ENCODE assay signal across 18 cellular contexts in the genomic region with DNA sequence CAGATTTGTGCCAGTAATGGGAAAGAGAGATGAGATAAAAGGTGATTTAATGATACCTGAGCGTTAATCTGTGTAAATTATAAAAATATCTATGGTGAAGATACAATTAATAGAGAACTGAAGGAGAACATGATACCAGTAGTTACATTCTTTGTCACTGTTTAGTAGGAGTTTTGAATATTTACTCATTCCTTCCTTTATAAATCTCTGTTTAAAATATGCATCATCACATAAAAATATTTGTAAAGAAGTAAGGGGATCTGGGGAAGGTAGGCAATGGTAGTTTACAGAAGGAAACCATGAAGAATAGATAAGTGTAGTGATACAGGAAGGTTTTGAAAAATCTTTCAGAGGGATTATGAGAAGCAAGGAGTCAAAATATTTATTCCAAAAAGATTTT.
DNase-seq lines count a peak whose midpoint lies in the region; ATAC-seq and TF ChIP-seq lines count a peak whose summit lies in the region.
"Had no signal": no experiment of that assay in that cellular context is flagged by ENCODE, and none has a peak within 500 bp of the region (broad histone marks: within the 10 kb centered on the region; RNA-seq: fewer than 3 reads in every experiment).

No MANE protein-coding gene starts in this region.

- peaks cover 11% of the 10 kb centered on the region for H3K9me3 Mint-ChIP-seq in mesothelial cell of epicardium
- H3K9me3 Mint-ChIP-seq in activated CD4-positive, alpha-beta memory T cell treated with anti-CD3 and anti-CD28 coated beads for 36 hours = no peaks in the 10 kb centered on the region

- H3K4me3 ChIP-seq in SK-N-SH (ENCODE audit: low read depth in 2 of 2, low read length in 1 of 2) = no peak overlapping the region
- no peak overlapping the region for H3K4me3 ChIP-seq in PC-3 (ENCODE audit: low read length)
- H3K4me3 ChIP-seq: A549; BLaER1 treated with 17β-estradiol and CSF1 and Interleukin-3, amounts not matched to agents 10 nM and 100 nM had no signal

- no peaks in the 10 kb centered on the region for H3K9me3 ChIP-seq in SK-N-SH
- H3K9me3 ChIP-seq in PC-3 (ENCODE audit: low read length) = no peaks in the 10 kb centered on the region
- H3K9me3 ChIP-seq: A549, Caco-2 had no signal

- H3F3A ChIP-seq in SK-N-SH (replicated peaks; ENCODE audit: insufficient read depth) (no peaks in the 10 kb centered on the region), PC-3 (ENCODE audit: low read length, unreplicated experiment) (no peaks in the 10 kb centered on the region)

- CTCF ChIA-PET in SK-N-SH (lab: Yijun Ruan, JAX) (no interaction called here), PC-3 (lab: Charles Lee) (no interaction called here)
- CTCF ChIA-PET in activated CD4-positive, alpha-beta memory T cell treated with anti-CD3 and anti-CD28 coated beads for 36 hours (lab: Charles Lee) = no interaction called here

- TF ChIP-seq CTCF in SK-N-SH (IDR thresholded peaks at IDR 0.05) = no peak
- TF ChIP-seq CTCF in PC-3 (conservative IDR thresholded peaks at IDR 0.05; ENCODE audit: low read depth, low read length) = no peak
- TF ChIP-seq CTCF in mesothelial cell of epicardium (IDR thresholded peaks at IDR 0.05; ENCODE audit: unreplicated experiment) = no peak

- POLR2A ChIA-PET in SK-N-SH (lab: Yijun Ruan, JAX) = no interaction called here
- POLR2A ChIA-PET in PC-3 (lab: Charles Lee; ENCODE audit: unreplicated experiment) = no interaction called here
- POLR2A ChIA-PET in activated CD4-positive, alpha-beta memory T cell treated with anti-CD3 and anti-CD28 coated beads for 36 hours (lab: Charles Lee) = no interaction called here

- H3K27me3 Mint-ChIP-seq in mesothelial cell of epicardium (ENCODE audit: low read depth) = no peaks in the 10 kb centered on the region
- no peaks in the 10 kb centered on the region for H3K27me3 Mint-ChIP-seq in activated CD4-positive, alpha-beta memory T cell treated with anti-CD3 and anti-CD28 coated beads for 36 hours
- H3K27me3 Mint-ChIP-seq: B cell; CD4-positive, alpha-beta T cell had no signal

- H3K27ac Mint-ChIP-seq in mesothelial cell of epicardium = peak overlapping the region; percentile 1
- H3K27ac Mint-ChIP-seq in activated CD4-positive, alpha-beta memory T cell treated with anti-CD3 and anti-CD28 coated beads for 36 hours = no peak overlapping the region
- H3K27ac Mint-ChIP-seq: B cell; CD4-positive, alpha-beta T cell; CD8-positive, alpha-beta T cell had no signal

- TF ChIP-seq EP300 in SK-N-SH (IDR thresholded peaks at IDR 0.05; ENCODE audit: borderline replicate concordance in 1 of 2, low read depth in 1 of 2, low read length in 1 of 2) = no peak

- no peaks in the 10 kb centered on the region for H3K9me2 ChIP-seq in SK-N-SH
- H3K9me2 ChIP-seq in PC-3 (replicated peaks; ENCODE audit: low read length) = no peaks in the 10 kb centered on the region

- H4K20me1 ChIP-seq in SK-N-SH (ENCODE audit: insufficient read depth) (no peaks in the 10 kb centered on the region), PC-3 (ENCODE audit: low read length) (no peaks in the 10 kb centered on the region)
- H4K20me1 ChIP-seq: BLaER1 treated with 17β-estradiol and CSF1 and Interleukin-3, amounts not matched to agents 10 nM and 100 nM had no signal

- no peaks in the 10 kb centered on the region for H3K79me2 ChIP-seq in SK-N-SH (ENCODE audit: insufficient read depth)
- H3K79me2 ChIP-seq in PC-3 (ENCODE audit: low read length) = no peaks in the 10 kb centered on the region

- TF ChIP-seq RAD21 in SK-N-SH (IDR thresholded peaks at IDR 0.05; ENCODE audit: low read length) = no peak

- no peaks in the 10 kb centered on the region for H3K36me3 ChIP-seq in SK-N-SH (replicated peaks in 1 of 2; ENCODE audit: control insufficient read depth in 1 of 2, insufficient read depth in 2 of 2, low read length in 1 of 2)
- no peaks in the 10 kb centered on the region for H3K36me3 ChIP-seq in PC-3 (ENCODE audit: low read depth, low read length)
- H3K36me3 ChIP-seq: BLaER1 treated with 17β-estradiol and CSF1 and Interleukin-3, amounts not matched to agents 10 nM and 100 nM had no signal

- no peaks in the 10 kb centered on the region for H3K36me3 Mint-ChIP-seq in mesothelial cell of epicardium
- H3K36me3 Mint-ChIP-seq in activated CD4-positive, alpha-beta memory T cell treated with anti-CD3 and anti-CD28 coated beads for 36 hours = no peaks in the 10 kb centered on the region
- H3K36me3 Mint-ChIP-seq: CD8-positive, alpha-beta T cell had no signal

- no peak for DNase-seq in SK-N-SH
- peak; percentile 16 for DNase-seq in PC-3
- DNase-seq in mesothelial cell of epicardium (ENCODE audit: low spot score in 2 of 2, unreplicated experiment in 2 of 2) = no peak
- no peak for DNase-seq in activated CD4-positive, alpha-beta memory T cell treated with anti-CD3 and anti-CD28 coated beads for 36 hours
- no peak for DNase-seq in NCI-H1694 treated with DMSO at 0.1 percent for 48 hours (lab: John Stamatoyannopoulos, UW)
- DNase-seq: AML-193; Caco-2; Calu3; CD4-positive, alpha-beta T cell; CD8-positive, alpha-beta T cell; DMS79 treated with DMSO at 0.1 percent for 48 hours; GF-D8 had no signal

- H3K27me3 ChIP-seq in SK-N-SH (ENCODE audit: insufficient read depth) (no peaks in the 10 kb centered on the region), PC-3 (ENCODE audit: low read length) (no peaks in the 10 kb centered on the region)
- H3K27me3 ChIP-seq: BLaER1 treated with 17β-estradiol and CSF1 and Interleukin-3, amounts not matched to agents 10 nM and 100 nM had no signal

- no TSS peak for BruUV-seq in PC-3 (replicated peaks; lab: Mats Ljungman, UMichigan)

- intact Hi-C loops in PC-3 (cut with micrococcal nuclease) = loop anchor here (10.0 kb wide), 1 partner anchor 188 kb away; a partner anchor contains a TSS
- intact Hi-C loops in activated CD4-positive, alpha-beta memory T cell treated with anti-CD3 and anti-CD28 coated beads for 36 hours (cut with micrococcal nuclease) = no loop called here

- H3K4me1 ChIP-seq in SK-N-SH (ENCODE audit: control insufficient read depth in 1 of 2, insufficient read depth in 2 of 2, low read depth in 1 of 2, low read length in 1 of 2) (no peaks in the 10 kb centered on the region; a peak in 1 of 4 replicates), PC-3 (ENCODE audit: insufficient read depth, low read length) (peaks cover 12% of the 10 kb centered on the region; the same call in 1 of the 2 replicates)
- H3K4me1 ChIP-seq: A549; BLaER1 treated with 17β-estradiol and CSF1 and Interleukin-3, amounts not matched to agents 10 nM and 100 nM; Caco-2 had no signal

- no peak overlapping the region for H3K4me2 ChIP-seq in SK-N-SH
- peak overlapping the region; percentile 38; the same call in 1 of the 2 replicates for H3K4me2 ChIP-seq in PC-3 (ENCODE audit: low read length)
- H3K4me2 ChIP-seq: A549; BLaER1 treated with 17β-estradiol and CSF1 and Interleukin-3, amounts not matched to agents 10 nM and 100 nM had no signal

- H3K4me1 Mint-ChIP-seq in mesothelial cell of epicardium = peaks cover 13% of the 10 kb centered on the region
- no peaks in the 10 kb centered on the region for H3K4me1 Mint-ChIP-seq in activated CD4-positive, alpha-beta memory T cell treated with anti-CD3 and anti-CD28 coated beads for 36 hours (ENCODE audit: low read depth)
- H3K4me1 Mint-ChIP-seq: B cell had no signal

- peak overlapping the region; percentile 13; the same call in 1 of the 2 replicates for H2AFZ ChIP-seq in SK-N-SH (ENCODE audit: low read depth)
- H2AFZ ChIP-seq in PC-3 (ENCODE audit: low read length) = no peak overlapping the region

- WGBS in SK-N-SH (ENCODE audit: low lambda C conversion rate) = 36% methylated on average over 1 of the region's 1 CpG

- H3K9ac ChIP-seq in SK-N-SH (no peak overlapping the region), PC-3 (ENCODE audit: low read length) (no peak overlapping the region)
- H3K9ac ChIP-seq: BLaER1 treated with 17β-estradiol and CSF1 and Interleukin-3, amounts not matched to agents 10 nM and 100 nM had no signal

- no peak for ATAC-seq in SK-N-SH treated with all-trans-retinoic acid at 6 μM for 48 hours
- peak; percentile 79 for ATAC-seq in PC-3
- ATAC-seq: A549; CD8-positive, alpha-beta T cell had no signal

- H3K27ac ChIP-seq in SK-N-SH (ENCODE audit: low read depth in 2 of 2, low read length in 1 of 2) (peak overlapping the region in 1 of 2 experiments; percentile 16; a peak in 1 of 4 replicates), PC-3 (ENCODE audit: low read length) (no peak overlapping the region)
- H3K27ac ChIP-seq: 22Rv1; A549; BLaER1 treated with 17β-estradiol and CSF1 and Interleukin-3, amounts not matched to agents 10 nM and 100 nM; C4-2B had no signal

- no peak overlapping the region for H3K4me3 Mint-ChIP-seq in mesothelial cell of epicardium
- H3K4me3 Mint-ChIP-seq in activated CD4-positive, alpha-beta memory T cell treated with anti-CD3 and anti-CD28 coated beads for 36 hours = no peak overlapping the region
- H3K4me3 Mint-ChIP-seq: B cell; CD4-positive, alpha-beta T cell; CD8-positive, alpha-beta T cell had no signal

TF ChIP-seq in SK-N-SH, 30 proteins besides CTCF, POLR2A, EP300 and RAD21 (continues in another document):
- TF ChIP-seq RFX5 (IDR thresholded peaks at IDR 0.05; ENCODE audit: low read length) = no peak
- no peak for TF ChIP-seq RXRA (IDR thresholded peaks at IDR 0.05; ENCODE audit: borderline replicate concordance, low read depth)
- no peak for TF ChIP-seq YY1 (IDR thresholded peaks at IDR 0.05; ENCODE audit: low read depth)
- TF ChIP-seq, protein P1, sequence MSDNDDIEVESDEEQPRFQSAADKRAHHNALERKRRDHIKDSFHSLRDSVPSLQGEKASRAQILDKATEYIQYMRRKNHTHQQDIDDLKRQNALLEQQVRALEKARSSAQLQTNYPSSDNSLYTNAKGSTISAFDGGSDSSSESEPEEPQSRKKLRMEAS (IDR thresholded peaks at IDR 0.05; ENCODE audit: low read depth) = no peak

TF ChIP-seq in SK-N-SH treated with all-trans-retinoic acid at 6 μM for 48 hours, 23 proteins besides CTCF, POLR2A, EP300 and RAD21 (continues in another document):
- no peak for TF ChIP-seq ZFP30 (CRISPR knock-in tag; IDR thresholded peaks at IDR 0.05)
- TF ChIP-seq CSDC2 (CRISPR knock-in tag; IDR thresholded peaks at IDR 0.05) = no peak
- TF ChIP-seq ESRRG (CRISPR knock-in tag; IDR thresholded peaks at IDR 0.05) = no peak
- TF ChIP-seq, protein P2, sequence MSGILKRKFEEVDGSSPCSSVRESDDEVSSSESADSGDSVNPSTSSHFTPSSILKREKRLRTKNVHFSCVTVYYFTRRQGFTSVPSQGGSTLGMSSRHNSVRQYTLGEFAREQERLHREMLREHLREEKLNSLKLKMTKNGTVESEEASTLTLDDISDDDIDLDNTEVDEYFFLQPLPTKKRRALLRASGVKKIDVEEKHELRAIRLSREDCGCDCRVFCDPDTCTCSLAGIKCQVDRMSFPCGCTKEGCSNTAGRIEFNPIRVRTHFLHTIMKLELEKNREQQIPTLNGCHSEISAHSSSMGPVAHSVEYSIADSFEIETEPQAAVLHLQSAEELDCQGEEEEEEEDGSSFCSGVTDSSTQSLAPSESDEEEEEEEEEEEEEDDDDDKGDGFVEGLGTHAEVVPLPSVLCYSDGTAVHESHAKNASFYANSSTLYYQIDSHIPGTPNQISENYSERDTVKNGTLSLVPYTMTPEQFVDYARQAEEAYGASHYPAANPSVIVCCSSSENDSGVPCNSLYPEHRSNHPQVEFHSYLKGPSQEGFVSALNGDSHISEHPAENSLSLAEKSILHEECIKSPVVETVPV (CRISPR knock-in tag; IDR thresholded peaks at IDR 0.05) = no peak
- no peak for TF ChIP-seq ZNF70 (CRISPR knock-in tag; IDR thresholded peaks at IDR 0.05)
- no peak for TF ChIP-seq OSR1 (CRISPR knock-in tag; IDR thresholded peaks at IDR 0.05)
- TF ChIP-seq TOX (CRISPR knock-in tag; IDR thresholded peaks at IDR 0.05; ENCODE audit: borderline replicate concordance) = no peak
